Comparison of ENCODE assay signal across 12 cellular contexts in genomic region chr3:124701687-124702086, GRCh38. TPM values are rescaled to one million over a fixed set of nuclear protein-coding genes. Genes with fewer than 3 reads are reported as not detected.
DNase-seq lines count a peak whose midpoint lies in the region; ATAC-seq and TF ChIP-seq lines count a peak whose summit lies in the region.
"Had no signal": no experiment of that assay in that cellular context is flagged by ENCODE, and none has a peak within 500 bp of the region (broad histone marks: within the 10 kb centered on the region; RNA-seq: fewer than 3 reads in every experiment).

No MANE protein-coding gene starts in this region.

- H3K27me3 ChIP-seq in skeletal muscle satellite cell (ENCODE audit: control insufficient read depth, insufficient read depth, low read length) (no peaks in the 10 kb centered on the region), stomach (no peaks in the 10 kb centered on the region)

- 68 to 83% (median 81%) methylated on average over 4 of the region's 4 CpGs for WGBS in stomach, 5 donors

- intact Hi-C loops in stomach (cut with DNase I; ENCODE audit: low total_unique reads): no loop called here

- H3K36me3 ChIP-seq in skeletal muscle satellite cell (ENCODE audit: insufficient read depth, low read length): no peaks in the 10 kb centered on the region
- H3K36me3 ChIP-seq in stomach: peaks cover 0 to 25% (median 21%) of the 10 kb centered on the region in 4 donors

- peak; percentile 59 for DNase-seq in GM03348 (ENCODE audit: low spot score)
- peak; percentile 35 for DNase-seq in amniotic stem cell (lab: John Stamatoyannopoulos, UW)
- DNase-seq in fibroblast of the conjunctiva (ENCODE audit: low read depth): peak; percentile 8
- DNase-seq in NCI-H187 (lab: John Stamatoyannopoulos, UW): no peak
- DNase-seq in DMS 273 treated with DMSO at 0.1 percent for 48 hours (lab: John Stamatoyannopoulos, UW): no peak
- no peak for DNase-seq in stomach
- DNase-seq: activated CD4-positive, CD25-positive, alpha-beta regulatory T cell; effector CD8-positive, alpha-beta T cell; NCI-H1048 had no signal

- H3K9me3 ChIP-seq in skeletal muscle satellite cell (replicated peaks; ENCODE audit: low read length) (no peaks in the 10 kb centered on the region), stomach (no peaks in the 10 kb centered on the region)

- TF ChIP-seq POLR2A in stomach (IDR thresholded peaks at IDR 0.05): no peak

- TF ChIP-seq EP300 in stomach (IDR thresholded peaks at IDR 0.05): no peak

- H3K4me1 ChIP-seq in skeletal muscle satellite cell (ENCODE audit: control insufficient read depth, insufficient read depth, low read length) (peaks cover 13% of the 10 kb centered on the region), stomach (no peaks in the 10 kb centered on the region)

- peak overlapping the region; percentile 43 for H3K9ac ChIP-seq in skeletal muscle satellite cell (ENCODE audit: low read depth, low read length)

- peak overlapping the region; percentile 1 for H3K4me3 ChIP-seq in skeletal muscle satellite cell (ENCODE audit: low read length)
- no peak overlapping the region for H3K4me3 ChIP-seq in stomach
- H3K4me3 ChIP-seq: skin epidermis had no signal

- no peak overlapping the region for H3K27ac ChIP-seq in stomach
- H3K27ac ChIP-seq: skin epidermis had no signal

- H3K4me2 ChIP-seq in skeletal muscle satellite cell (ENCODE audit: low read length): peak overlapping the region; percentile 24

- ATAC-seq in HG02588 (IDR thresholded peaks at IDR 0.05; ENCODE audit: unreplicated experiment): no peak

- no peak for TF ChIP-seq CTCF in stomach (IDR thresholded peaks at IDR 0.05)

RNA-seq across cellular contexts. Expression of gene UMPS, which starts 28.6 kb away (rescaled TPM):
- total RNA-seq in skeletal muscle satellite cell (2012; rRNA removed): 25.1 and 36.2 TPM in 2 replicates
- total RNA-seq in stomach: 10 to 100 TPM in 3 of 5 donors, 1 to 10 TPM in 2; 1.8 to 48.3 (median 28.8) TPM
- polyA plus RNA-seq in stomach: 10 to 100 TPM; 12.6 to 24.7 (median 16.4) TPM

Comparison
In these comparisons a context has a peak if more than half of its experiments do, and no peak if none do; other contexts are left out.
1. DNase-seq: peak in GM03348 (single experiment), amniotic stem cell (single experiment) and fibroblast of the conjunctiva (single experiment); none in NCI-H187 (0 of 2), DMS 273 treated with DMSO at 0.1 percent for 48 hours (single experiment) and stomach (single experiment).